1 cellular context compared by ENCODE assay signal in the genomic region with DNA sequence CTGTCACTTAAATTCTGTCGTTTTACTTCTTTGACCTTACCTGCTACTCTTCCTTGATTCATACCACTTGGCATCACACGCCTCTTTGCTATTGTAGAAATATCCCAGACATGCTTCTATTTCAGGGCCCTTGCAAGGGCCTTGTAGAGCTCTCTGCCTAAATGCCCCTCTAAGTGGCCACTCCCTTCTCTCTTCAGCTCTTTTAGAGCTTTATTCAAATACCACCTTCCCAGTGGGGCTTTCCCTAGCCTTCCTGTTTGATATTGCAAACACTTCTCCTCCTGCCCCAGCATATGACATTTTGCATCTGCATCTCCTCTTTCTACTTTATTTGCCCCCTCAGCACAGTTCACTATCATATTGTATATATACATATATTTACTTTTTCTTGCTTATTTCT.
TF ChIP-seq lines count a peak whose summit lies in the region.

No MANE protein-coding gene starts in this region.

TF ChIP-seq in HepG2, 621 proteins besides CTCF, POLR2A, EP300 and RAD21:
- TF ChIP-seq ARHGAP35 (CRISPR knock-in tag; IDR thresholded peaks at IDR 0.05; ENCODE audit: borderline replicate concordance) (no peak), NONO (IDR thresholded peaks at IDR 0.05) (no peak), NONO (CRISPR knock-in tag; conservative IDR thresholded peaks at IDR 0.05) (no peak), TAF1 (CRISPR knock-in tag; IDR thresholded peaks at IDR 0.05) (no peak), RBM22 (optimal IDR thresholded peaks at IDR 0.05; ENCODE audit: low read length) (peak; percentile 66)
